ENCODE assay signal across 10 cellular contexts in genomic region chr7:40299097-40299496, GRCh38.
DNase-seq lines count a peak whose midpoint lies in the region; ATAC-seq and TF ChIP-seq lines count a peak whose summit lies in the region.
"Had no signal": no experiment of that assay in that cellular context is flagged by ENCODE, and none has a peak within 500 bp of the region (broad histone marks: within the 10 kb centered on the region; RNA-seq: fewer than 3 reads in every experiment).

No MANE protein-coding gene starts in this region.

- no peaks in the 10 kb centered on the region for H3K9me3 ChIP-seq in upper lobe of left lung

- H3K27ac ChIP-seq in brain microvascular endothelial cell (peak overlapping the region; percentile 98), upper lobe of left lung (no peak overlapping the region)

- no peak for TF ChIP-seq CTCF in brain microvascular endothelial cell (IDR thresholded peaks at IDR 0.05; ENCODE audit: low read depth, low read length, missing control alignments)
- TF ChIP-seq CTCF in upper lobe of left lung (IDR thresholded peaks at IDR 0.05) = no peak

- ATAC-seq in GM18907 (IDR thresholded peaks at IDR 0.05; ENCODE audit: unreplicated experiment) (peak; percentile 83), upper lobe of left lung (ENCODE audit: low FRiP score in 2 of 2) (no peak)
- ATAC-seq: T-cell had no signal

- H3K27me3 ChIP-seq in brain microvascular endothelial cell (replicated peaks) (no peaks in the 10 kb centered on the region), upper lobe of left lung (no peaks in the 10 kb centered on the region)

- no peak for TF ChIP-seq POLR2A in upper lobe of left lung (IDR thresholded peaks at IDR 0.05)

- DNase-seq in HK-2 (ENCODE audit: unreplicated experiment) (peak; percentile 50), brain microvascular endothelial cell (peak; percentile 90), non-pigmented ciliary epithelial cell (ENCODE audit: low read depth) (peak; percentile 85), OCI-M1 (lab: John Stamatoyannopoulos, UW) (no peak), upper lobe of left lung (no peak), NCI-H1105 (lab: John Stamatoyannopoulos, UW) (no peak), HUDEP-2 (lab: John Stamatoyannopoulos, UW; ENCODE audit: unreplicated experiment in 76 of 76) (no peak)
- DNase-seq: amygdala, T-cell had no signal

- no peak for TF ChIP-seq EP300 in upper lobe of left lung (IDR thresholded peaks at IDR 0.05)

- H3K36me3 ChIP-seq in brain microvascular endothelial cell (replicated peaks) (no peaks in the 10 kb centered on the region), upper lobe of left lung (no peaks in the 10 kb centered on the region)

- no peaks in the 10 kb centered on the region for H3K4me1 ChIP-seq in upper lobe of left lung

- H3K4me3 ChIP-seq in brain microvascular endothelial cell (ENCODE audit: low read depth, low read length) (no peak overlapping the region), upper lobe of left lung (no peak overlapping the region)

- 58 to 64% methylated on average over 4 of the region's 4 CpGs for WGBS in upper lobe of left lung, 2 donors

- in situ Hi-C loops in brain microvascular endothelial cell (cut with HindIII; ENCODE audit: low pct_ligation_motif_present, low sequenced_read_pairs) = no loop called here

Comparison
In these comparisons a context has a peak if more than half of its experiments do, and no peak if none do; other contexts are left out.
1. DNase-seq: peak in HK-2 (single experiment), brain microvascular endothelial cell (single experiment) and non-pigmented ciliary epithelial cell (single experiment); none in OCI-M1 (single experiment), upper lobe of left lung (0 of 2), NCI-H1105 (single experiment) and HUDEP-2 (0 of 76).